ENCODE assay signal across 9 cellular contexts in the genomic region with DNA sequence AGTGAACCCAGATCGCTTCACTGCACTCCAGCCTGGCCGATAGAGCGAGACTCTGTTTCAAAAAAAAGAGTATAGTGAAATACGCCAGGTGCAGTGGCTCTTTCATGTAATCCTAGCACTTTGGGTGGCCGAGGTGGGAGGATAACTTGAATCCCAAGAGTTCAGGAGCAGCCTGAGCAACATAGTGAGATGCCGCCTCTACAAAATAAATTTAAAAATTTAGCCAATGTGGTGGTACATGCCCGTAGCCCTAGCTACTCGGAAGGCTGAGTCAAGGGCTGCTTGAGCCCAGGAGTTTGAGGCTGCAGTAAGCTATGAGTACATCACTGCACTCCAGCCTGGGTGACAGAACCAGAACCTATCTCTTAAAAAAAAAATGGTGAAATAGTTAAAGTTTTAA.
"Had no signal": no experiment of that assay in that cellular context is flagged by ENCODE, and none has a peak within 500 bp of the region (broad histone marks: within the 10 kb centered on the region; RNA-seq: fewer than 3 reads in every experiment).

No MANE protein-coding gene starts in this region.

- H3K27ac ChIP-seq: GM23248, HL-60 had no signal

- H3K9me3 ChIP-seq: HAP-1 had no signal

- H3K4me3 Mint-ChIP-seq: HFFc6, IgD-negative memory B cell had no signal

- ATAC-seq: HCT116, HepG2 had no signal

- H3K27me3 Mint-ChIP-seq: IgD-negative memory B cell had no signal

- H3K27ac Mint-ChIP-seq: HFFc6, IgD-negative memory B cell had no signal

- H3K4me3 ChIP-seq: GM23248, HAP-1 had no signal

- H3K9me3 Mint-ChIP-seq: HFFc6, IgD-negative memory B cell had no signal

- DNase-seq: GM23248, GOT3, H7, HFFc6 had no signal
